Comparison of ENCODE assay signal across 9 cellular contexts in the genomic region with DNA sequence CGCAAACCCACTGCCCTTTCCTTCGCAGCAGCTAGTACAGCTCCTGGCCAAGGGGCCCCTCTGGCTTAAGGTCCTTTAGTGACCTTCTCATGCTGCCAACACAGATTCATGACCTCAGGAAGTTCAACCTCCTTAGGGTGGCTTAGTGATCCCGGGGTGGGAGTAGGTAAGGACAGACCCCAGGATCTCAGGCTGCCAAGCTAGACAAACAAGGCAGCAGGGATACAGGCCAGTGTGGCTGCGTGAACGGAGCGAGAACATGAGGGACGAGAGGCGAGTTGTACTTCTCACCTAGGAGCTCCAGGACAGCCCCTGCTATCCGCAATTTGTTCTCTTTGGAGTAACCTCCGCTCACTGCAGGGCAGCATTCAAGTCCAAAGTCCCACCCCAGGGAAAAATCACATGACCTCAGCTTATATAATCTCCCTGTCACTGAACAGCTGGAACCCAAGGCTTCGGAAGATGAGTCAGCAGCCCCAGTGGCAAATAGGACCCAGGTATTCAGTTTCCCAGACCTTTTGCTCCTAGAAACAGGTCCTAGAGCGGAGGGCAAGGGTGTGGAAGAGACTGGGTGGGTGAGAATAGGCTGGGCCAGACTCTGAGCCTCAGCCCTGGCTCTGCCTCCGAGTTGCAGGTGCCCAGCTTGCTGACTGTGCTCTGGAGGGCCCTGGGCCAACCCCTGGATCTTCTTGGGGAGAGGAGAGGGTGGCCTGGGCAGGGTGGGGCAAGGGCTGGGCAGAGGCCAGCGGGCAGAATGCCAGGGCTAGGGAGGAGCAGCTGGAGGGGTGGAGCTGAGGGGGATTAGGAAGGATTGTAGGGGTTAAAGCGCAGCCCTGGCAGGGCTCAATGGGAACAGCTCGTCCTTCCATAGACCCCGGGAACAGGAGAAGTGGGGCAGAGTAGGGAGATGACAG. TPM values are rescaled to one million over a fixed set of nuclear protein-coding genes. Genes with fewer than 3 reads are reported as not detected.
DNase-seq lines count a peak whose midpoint lies in the region; ATAC-seq and TF ChIP-seq lines count a peak whose summit lies in the region.
"Had no signal": no experiment of that assay in that cellular context is flagged by ENCODE, and none has a peak within 500 bp of the region (broad histone marks: within the 10 kb centered on the region; RNA-seq: fewer than 3 reads in every experiment).

No MANE protein-coding gene starts in this region.

- ATAC-seq in HG03354 (IDR thresholded peaks at IDR 0.05; ENCODE audit: poor library complexity, severe bottlenecking, unreplicated experiment) (no peak), HG02884 (IDR thresholded peaks at IDR 0.05; ENCODE audit: unreplicated experiment) (no peak)

- peaks cover 56% of the 10 kb centered on the region for H3K4me1 Mint-ChIP-seq in neural progenitor cell

- no peak for TF ChIP-seq EP300 in esophagus muscularis mucosa (IDR thresholded peaks at IDR 0.05)

- H4K20me1 ChIP-seq in neural progenitor cell (ENCODE audit: low read depth) = peaks cover 16% of the 10 kb centered on the region

- peaks cover 2% of the 10 kb centered on the region for H3K9me3 Mint-ChIP-seq in neural progenitor cell
- H3K9me3 Mint-ChIP-seq: activated B cell treated with CpG ODN at 0.5 μM for 24 hours had no signal

- H3K36me3 Mint-ChIP-seq in neural progenitor cell = no peaks in the 10 kb centered on the region

- 43% methylated on average over 13 of the region's 17 CpGs for WGBS in esophagus muscularis mucosa

- H3K4me3 ChIP-seq in esophagus muscularis mucosa (peak overlapping the region in 3 of 4 donors; percentile 15 to 37 (median 15)), neural progenitor cell (no peak overlapping the region)

- H3K36me3 ChIP-seq in esophagus muscularis mucosa (peaks cover 0 to 4% (median 0%) of the 10 kb centered on the region in 4 donors), neural progenitor cell (no peaks in the 10 kb centered on the region)

- H3K4me2 ChIP-seq in neural progenitor cell = peak overlapping the region; percentile 3

- H3K27ac Mint-ChIP-seq in neural progenitor cell = peak overlapping the region; percentile 37
- H3K27ac Mint-ChIP-seq: activated B cell treated with CpG ODN at 0.5 μM for 24 hours had no signal

- H3K27me3 ChIP-seq in esophagus muscularis mucosa (no peaks in the 10 kb centered on the region), neural progenitor cell (peaks cover 30% of the 10 kb centered on the region)

- no peak for TF ChIP-seq POLR2A in esophagus muscularis mucosa (IDR thresholded peaks at IDR 0.05; ENCODE audit: low read depth)

- peaks cover under 1% of the 10 kb centered on the region for H3F3A ChIP-seq in neural progenitor cell (ENCODE audit: low read depth)

- H3K27ac ChIP-seq in esophagus muscularis mucosa (replicated peaks in 1 of 4) = peak overlapping the region; percentile 91 to 95 (median 94)
- no peak overlapping the region for H3K27ac ChIP-seq in neural progenitor cell

- DNase-seq in Caki2 (ENCODE audit: low read depth) (peak; percentile 59), NCI-H446 (lab: John Stamatoyannopoulos, UW) (peak; percentile 90 to 96), esophagus muscularis mucosa (ENCODE audit: extremely low spot score) (no peak), neural progenitor cell (ENCODE audit: low spot score) (peak; percentile 52), KG1 (lab: John Stamatoyannopoulos, UW) (no peak)
- no peak for DNase-seq in stimulated activated naive CD4-positive, alpha-beta T cell treated with Interleukin-2 at 50 U/mL for 16 hours (lab: John Stamatoyannopoulos, UW)
- DNase-seq: activated B cell treated with CpG ODN at 0.5 μM for 24 hours had no signal

- H3K27me3 Mint-ChIP-seq in neural progenitor cell (ENCODE audit: insufficient read depth, low read depth) = peaks cover 21% of the 10 kb centered on the region

- H2AFZ ChIP-seq in neural progenitor cell (replicated peaks) = no peak overlapping the region

- no peak overlapping the region for H3K9ac ChIP-seq in neural progenitor cell

- H3K4me1 ChIP-seq in esophagus muscularis mucosa (peaks cover 88 to 100% (median 94%) of the 10 kb centered on the region in 4 donors), neural progenitor cell (peaks cover 21% of the 10 kb centered on the region)

- H3K79me2 ChIP-seq in neural progenitor cell (ENCODE audit: low read depth) = no peaks in the 10 kb centered on the region

- no peak overlapping the region for H3K4me3 Mint-ChIP-seq in neural progenitor cell
- H3K4me3 Mint-ChIP-seq: activated B cell treated with CpG ODN at 0.5 μM for 24 hours had no signal

- intact Hi-C loops in esophagus muscularis mucosa (cut with DNase I) = no loop called here

- no peaks in the 10 kb centered on the region for H3K9me3 ChIP-seq in esophagus muscularis mucosa
- H3K9me3 ChIP-seq in neural progenitor cell (ENCODE audit: low read depth) = no peaks in the 10 kb centered on the region

- no peak for TF ChIP-seq CTCF in esophagus muscularis mucosa (IDR thresholded peaks at IDR 0.05)
- TF ChIP-seq CTCF in neural progenitor cell (IDR thresholded peaks at IDR 0.05) = no peak

- in situ Hi-C loops in Caki2 (cut with HindIII; ENCODE audit: low pct_unique_long_range_greater_than_20kb, low sequenced_read_pairs) = no loop called here

RNA-seq across cellular contexts. Expression of a gene that starts 13.1 kb away (rescaled TPM):
- total RNA-seq in Caki2 (2014; rRNA removed; shearing (Covaris generic); ENCODE audit: low replicate concordance) = 3.7 TPM in 1 of 2 replicates, not detected in the other
- 1 to 10 TPM; 4.6 to 9.9 (median 6.1) TPM for total RNA-seq in esophagus muscularis mucosa
- 2.1 and 2.6 TPM in 2 replicates for total RNA-seq in neural progenitor cell (ENCODE audit: low replicate concordance)

RNA-seq across cellular contexts. Expression of a gene that starts 21.9 kb away (rescaled TPM):
- total RNA-seq in Caki2 (2014; rRNA removed; shearing (Covaris generic); ENCODE audit: low replicate concordance) = not detected in 2 replicates
- total RNA-seq in esophagus muscularis mucosa (under 1 TPM in 1 of 4 donors, not detected in 3; 0.11 TPM), neural progenitor cell (ENCODE audit: low replicate concordance) (not detected in 2 replicates)
- total RNA-seq: activated B cell treated with CpG ODN at 0.5 μM for 24 hours had no signal

RNA-seq across cellular contexts. Expression of a gene that starts 27.7 kb away (rescaled TPM):
- not detected in 2 replicates for total RNA-seq in Caki2 (2014; rRNA removed; shearing (Covaris generic); ENCODE audit: low replicate concordance)
- total RNA-seq in esophagus muscularis mucosa (10 to 100 TPM; 23.7 to 74.3 (median 51.6) TPM), neural progenitor cell (ENCODE audit: low replicate concordance) (0.90 and 3.4 TPM in 2 replicates)
- total RNA-seq: activated B cell treated with CpG ODN at 0.5 μM for 24 hours had no signal

RNA-seq across cellular contexts. Expression of a gene that starts 34.1 kb away (rescaled TPM):
- 8.0 and 13.4 TPM in 2 replicates for total RNA-seq in Caki2 (2014; rRNA removed; shearing (Covaris generic); ENCODE audit: low replicate concordance)
- total RNA-seq in esophagus muscularis mucosa (10 to 100 TPM; 14.2 to 33.2 (median 20.9) TPM), neural progenitor cell (ENCODE audit: low replicate concordance) (17.1 and 48.2 TPM in 2 replicates)

RNA-seq across cellular contexts. Expression of a gene that starts 51.4 kb away (rescaled TPM):
- 0.27 TPM in 1 of 2 replicates, not detected in the other for total RNA-seq in Caki2 (2014; rRNA removed; shearing (Covaris generic); ENCODE audit: low replicate concordance)
- total RNA-seq in esophagus muscularis mucosa (1,000 to 10,000 TPM in 1 of 4 donors, 100 to 1,000 TPM in 3; 607 to 1,312 (median 805) TPM), neural progenitor cell (ENCODE audit: low replicate concordance) (23.3 and 28.2 TPM in 2 replicates)

Comparison
In these comparisons a context has a peak if more than half of its experiments do, and no peak if none do; other contexts are left out.
1. DNase-seq: peak in Caki2 (single experiment), NCI-H446 (2 of 2) and neural progenitor cell (single experiment); none in esophagus muscularis mucosa (single experiment), stimulated activated naive CD4-positive, alpha-beta T cell treated with Interleukin-2 at 50 U/mL for 16 hours (single experiment) and KG1 (single experiment).